Comparison of ENCODE assay signal across 7 cellular contexts in genomic region chrX:38620623-38621022, GRCh38. TPM values are rescaled to one million over a fixed set of nuclear protein-coding genes. Genes with fewer than 3 reads are reported as not detected.
"Had no signal": no experiment of that assay in that cellular context is flagged by ENCODE, and none has a peak within 500 bp of the region (broad histone marks: within the 10 kb centered on the region; RNA-seq: fewer than 3 reads in every experiment).

No MANE protein-coding gene starts in this region.

- H3K27ac Mint-ChIP-seq: GM23338, IgD-negative memory B cell had no signal

- H3K4me1 Mint-ChIP-seq: H9 had no signal

- DNase-seq: H9, HCEC 1CT, KBM-7 had no signal

- H3K36me3 Mint-ChIP-seq: IgD-negative memory B cell had no signal

- H3K4me3 ChIP-seq: GM23338 had no signal

- H2AFZ ChIP-seq: GM23338 had no signal

- H3K4me3 Mint-ChIP-seq: GM23338, H9, IgD-negative memory B cell had no signal

- ATAC-seq: GM23338 had no signal

- H3K9ac ChIP-seq: KMS-11 had no signal

- H3K9me3 Mint-ChIP-seq: GM23338, IgD-negative memory B cell had no signal

- H3K27ac ChIP-seq: KMS-11 had no signal

- H3K4me2 ChIP-seq: GM23338, KMS-11 had no signal

RNA-seq across cellular contexts. Expression of gene TSPAN7, which starts 59.3 kb away (rescaled TPM):
- total RNA-seq: HT-29 had no signal
- polyA plus RNA-seq: IgD-negative memory B cell had no signal
